Comparison of ENCODE assay signal across 8 cellular contexts in the genomic region with DNA sequence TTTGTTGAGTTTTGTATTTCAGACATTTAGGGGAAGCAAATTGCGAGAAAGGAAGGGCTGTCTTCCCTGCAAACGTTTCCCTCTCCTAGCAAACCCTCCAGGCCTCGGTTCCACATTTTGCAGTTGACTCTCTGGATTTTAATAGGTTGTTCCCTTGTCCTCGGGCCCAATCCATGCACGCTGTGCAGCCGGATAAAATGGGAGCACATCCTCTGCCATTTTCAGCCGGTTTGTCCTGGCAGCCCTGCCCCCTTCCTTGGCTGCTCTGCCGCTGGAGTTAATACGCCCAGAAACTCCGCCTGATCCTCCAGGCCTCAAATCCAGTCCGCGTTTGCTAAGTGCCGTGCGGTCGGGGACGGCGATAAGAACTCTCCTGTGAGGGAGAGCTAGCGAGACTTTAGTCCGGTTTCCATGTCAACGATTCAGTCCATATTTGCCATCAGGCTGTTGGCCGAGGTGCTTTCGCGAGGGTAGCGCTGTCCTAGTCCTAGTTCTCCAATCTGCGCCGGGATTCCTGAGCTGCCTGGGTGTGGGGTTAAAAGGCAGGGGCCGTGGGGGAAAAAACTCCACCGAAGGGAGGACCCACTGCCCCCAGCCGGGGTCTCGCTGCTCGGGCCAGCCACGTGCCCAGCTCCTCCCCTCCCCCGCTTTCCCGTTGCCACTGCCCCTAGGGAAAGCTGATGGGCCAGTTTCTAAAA. TPM values are rescaled to one million over a fixed set of nuclear protein-coding genes. Genes with fewer than 3 reads are reported as not detected.
DNase-seq lines count a peak whose midpoint lies in the region; ATAC-seq, FAIRE-seq and TF ChIP-seq lines count a peak whose summit lies in the region.

No MANE protein-coding gene starts in this region.

- H3K27ac ChIP-seq in kidney (ENCODE audit: low read depth in 2 of 2, low read length in 2 of 2) = peak overlapping the region; percentile 94 to 97

- FAIRE-seq in kidney (lab: Jason Lieb, UNC) = no peak

- POLR2A ChIA-PET in activated CD4-positive, alpha-beta T cell treated with anti-CD3 and anti-CD28 coated beads for 36 hours (lab: Charles Lee) = interaction anchor here (0.5 to 5.2 kb wide), 16 partner anchors 10 to 204 kb away, joined by 3 to 73 read pairs (median 6); a partner anchor contains a TSS

- no peaks in the 10 kb centered on the region for H3K36me3 Mint-ChIP-seq in activated CD4-positive, alpha-beta T cell treated with anti-CD3 and anti-CD28 coated beads for 36 hours (ENCODE audit: low read depth)
- H3K36me3 Mint-ChIP-seq in chondrocyte (ENCODE audit: low read depth) = no peaks in the 10 kb centered on the region

- no peaks in the 10 kb centered on the region for H3K36me3 ChIP-seq in kidney (ENCODE audit: control insufficient read depth in 1 of 2, insufficient read depth in 2 of 2, low read length in 2 of 2)

- H3K9ac ChIP-seq in kidney (ENCODE audit: low read length in 2 of 2) = peak overlapping the region; percentile 60 to 92

- intact Hi-C loops in activated CD4-positive, alpha-beta T cell treated with anti-CD3 and anti-CD28 coated beads for 36 hours (cut with DNase I, micrococcal nuclease) = loop anchor here (1.0 to 10.0 kb wide), 7 partner anchors 16 to 1948 kb away; a partner anchor contains a TSS
- intact Hi-C loops in kidney (cut with DNase I) = no loop called here

- TF ChIP-seq CTCF in GM12875 (IDR thresholded peaks at IDR 0.05; ENCODE audit: borderline replicate concordance, insufficient read depth, low read depth, low read length) (no peak), chondrocyte (IDR thresholded peaks at IDR 0.05) (peak; percentile 21), kidney (IDR thresholded peaks at IDR 0.05; ENCODE audit: borderline replicate concordance, extremely low read depth, insufficient read depth) (no peak)

- no peaks in the 10 kb centered on the region for H3K9me3 ChIP-seq in kidney (ENCODE audit: control insufficient read depth in 1 of 2, low read length in 2 of 2)

- peak overlapping the region; percentile 91 for H3K27ac Mint-ChIP-seq in activated CD4-positive, alpha-beta T cell treated with anti-CD3 and anti-CD28 coated beads for 36 hours
- peak overlapping the region; percentile 98 for H3K27ac Mint-ChIP-seq in chondrocyte (ENCODE audit: unreplicated experiment)

- H3K27me3 Mint-ChIP-seq in activated CD4-positive, alpha-beta T cell treated with anti-CD3 and anti-CD28 coated beads for 36 hours = no peaks in the 10 kb centered on the region
- H3K27me3 Mint-ChIP-seq in chondrocyte (ENCODE audit: low read depth) = no peaks in the 10 kb centered on the region

- peak overlapping the region; percentile 81 for H3K4me3 Mint-ChIP-seq in activated CD4-positive, alpha-beta T cell treated with anti-CD3 and anti-CD28 coated beads for 36 hours
- H3K4me3 Mint-ChIP-seq in chondrocyte (ENCODE audit: unreplicated experiment) = peak overlapping the region; percentile 83

- no peaks in the 10 kb centered on the region for H3K9me3 Mint-ChIP-seq in activated CD4-positive, alpha-beta T cell treated with anti-CD3 and anti-CD28 coated beads for 36 hours (ENCODE audit: low read depth)
- no peaks in the 10 kb centered on the region for H3K9me3 Mint-ChIP-seq in chondrocyte (ENCODE audit: low read depth)

- CTCF ChIA-PET in activated CD4-positive, alpha-beta T cell treated with anti-CD3 and anti-CD28 coated beads for 36 hours (lab: Charles Lee) = interaction anchor here (0.7 to 5.3 kb wide), 30 partner anchors 8 to 1080 kb away, joined by 3 to 64 read pairs (median 4); a partner anchor contains a TSS

- peaks cover 22% of the 10 kb centered on the region in 2 donors for H3K4me1 ChIP-seq in kidney (ENCODE audit: control insufficient read depth in 1 of 2, insufficient read depth in 1 of 2, low read depth in 1 of 2, low read length in 2 of 2)

- H3K4me3 ChIP-seq in GM12875 (ENCODE audit: low read depth, low read length) = peak overlapping the region; percentile 68
- H3K4me3 ChIP-seq in kidney (ENCODE audit: low read length in 2 of 2) = peak overlapping the region; percentile 65 to 92

- DNase-seq in NCI-H510A (lab: John Stamatoyannopoulos, UW) (peak; percentile 94), chondrocyte (ENCODE audit: low spot score) (peak; percentile 96), kidney (peak; percentile 97)
- DNase-seq in activated CD4-positive, alpha-beta T cell treated with anti-CD3 and anti-CD28 coated beads for 36 hours = peak; percentile 94
- peak; percentile 87 to 88 (median 88) for DNase-seq in stimulated activated CD4-positive, alpha-beta T cell treated with anti-CD3 and anti-CD28 coated beads, Interleukin-12 subunit alpha, Interleukin-12 subunit beta, amount 100 ng/mL, for 48 hours (ENCODE audit: low read depth in 2 of 3, low spot score in 1 of 3)

- peak; percentile 31 for ATAC-seq in HG03280 (IDR thresholded peaks at IDR 0.05; ENCODE audit: unreplicated experiment)
- peak; percentile 40 for ATAC-seq in activated CD4-positive, alpha-beta T cell treated with anti-CD3 and anti-CD28 coated beads for 36 hours
- no peak for ATAC-seq in GM21528 (IDR thresholded peaks at IDR 0.05; ENCODE audit: low FRiP score, unreplicated experiment)

- peaks cover 30% of the 10 kb centered on the region for H3K4me1 Mint-ChIP-seq in activated CD4-positive, alpha-beta T cell treated with anti-CD3 and anti-CD28 coated beads for 36 hours
- peaks cover 37% of the 10 kb centered on the region for H3K4me1 Mint-ChIP-seq in chondrocyte (ENCODE audit: low read depth)

RNA-seq across cellular contexts. Expression of a gene that starts 2.9 kb away (rescaled TPM):
- 100 to 1,000 TPM in 1 of 2 experiments, 10 to 100 TPM in 1; 73.1 to 112 TPM for total RNA-seq in activated CD4-positive, alpha-beta T cell treated with anti-CD3 and anti-CD28 coated beads for 36 hours
- total RNA-seq in chondrocyte = 56.1 to 59.5 TPM (median 57.2 TPM) in 3 replicates
- total RNA-seq in kidney = 71.7 TPM
- polyA plus RNA-seq in kidney (ENCODE audit: insufficient read depth, low read depth, low replicate concordance) = 9.9 TPM
